ENCODE assay signal across 23 cellular contexts in the genomic region with DNA sequence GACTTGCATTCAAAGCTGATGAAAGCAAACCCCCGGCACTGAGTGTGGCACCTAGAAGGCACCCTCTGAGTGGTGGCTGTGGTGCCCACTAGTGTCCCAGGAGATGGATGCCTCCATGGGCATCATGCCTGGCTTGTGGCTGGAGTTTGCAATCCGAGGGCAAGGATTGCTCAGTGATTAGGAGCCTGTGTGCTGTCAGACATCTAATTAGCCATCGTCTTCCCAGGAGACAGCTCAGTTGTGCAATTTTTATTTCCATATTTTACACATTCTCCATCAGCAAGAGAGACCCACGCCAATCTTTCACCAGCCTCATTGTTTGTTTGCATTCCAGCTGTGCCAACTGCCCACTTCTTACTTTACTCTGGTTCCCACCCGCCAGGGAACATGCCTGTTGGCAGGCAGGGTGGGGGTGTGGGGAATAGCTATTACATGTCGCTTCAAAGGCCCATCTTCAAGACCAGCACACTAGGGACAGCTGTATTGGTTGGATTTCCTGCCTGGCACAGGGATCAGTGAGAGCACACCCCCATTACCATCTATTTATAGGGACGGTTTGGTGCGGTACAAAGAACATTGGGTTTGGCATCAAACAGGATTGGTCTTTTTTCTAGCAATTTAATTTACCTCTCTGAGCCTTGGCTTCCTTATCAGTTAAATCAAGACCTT.
DNase-seq lines count a peak whose midpoint lies in the region; ATAC-seq, FAIRE-seq and TF ChIP-seq lines count a peak whose summit lies in the region.
"Had no signal": no experiment of that assay in that cellular context is flagged by ENCODE, and none has a peak within 500 bp of the region (broad histone marks: within the 10 kb centered on the region; RNA-seq: fewer than 3 reads in every experiment).

No MANE protein-coding gene starts in this region.

- TF ChIP-seq CTCF in astrocyte (IDR thresholded peaks at IDR 0.05; ENCODE audit: insufficient read depth, low read depth, low read length): no peak

- peaks cover 6% of the 10 kb centered on the region for H3K9me3 Mint-ChIP-seq in astrocyte (ENCODE audit: unreplicated experiment)

- peak; percentile 87 for DNase-seq in M059J (ENCODE audit: low read depth)
- no peak for DNase-seq in astrocyte (ENCODE audit: low read depth)
- peak; percentile 11 for DNase-seq in glomerular visceral epithelial cell (ENCODE audit: extremely low spot score)
- no peak for DNase-seq in globus pallidus (ENCODE audit: low spot score)
- no peak for DNase-seq in iPS-NIHi7 (ENCODE audit: extremely low spot score)
- DNase-seq in activated CD4-positive, alpha-beta T cell treated with anti-CD3 and anti-CD28 coated beads, Interleukin-2, amount 50 U/mL, for 1 hour: no peak
- DNase-seq: activated B cell treated with CpG ODN at 0.5 μM for 24 hours; activated CD8-positive, alpha-beta T cell treated with anti-CD3 and anti-CD28 coated beads for 36 hours; activated T-cell treated with anti-CD3 and anti-CD28 coated beads, Interleukin-2, amount 50 U/mL, for 4 hours; DMS53; left ventricle myocardium inferior; NCI-H1048; NCI-H2029; stimulated activated CD4-positive, alpha-beta T cell treated with anti-CD3 and anti-CD28 coated beads, Interleukin-12 subunit alpha, Interleukin-12 subunit beta, amount 100 ng/mL, for 4 hours; stimulated activated CD8-positive, alpha-beta memory T cell treated with anti-CD3 and anti-CD28 coated beads, Interleukin-4, amount 100 ng/mL, for 48 hours; substantia nigra; T-helper 2 cell had no signal

- H3K9me3 ChIP-seq in astrocyte (ENCODE audit: insufficient read depth, low read depth, low read length): no peaks in the 10 kb centered on the region

- peaks cover 9% of the 10 kb centered on the region for H3K4me1 Mint-ChIP-seq in astrocyte (ENCODE audit: low read depth, unreplicated experiment)
- H3K4me1 Mint-ChIP-seq: activated B cell treated with CpG ODN at 0.5 μM for 24 hours had no signal

- FAIRE-seq in astrocyte (lab: Jason Lieb, UNC): peak; percentile 70
- FAIRE-seq: A549, K562 had no signal

- peaks cover 19% of the 10 kb centered on the region for H3K27me3 Mint-ChIP-seq in astrocyte (ENCODE audit: low read depth, unreplicated experiment)

- ATAC-seq in HG02884 (IDR thresholded peaks at IDR 0.05; ENCODE audit: unreplicated experiment): no peak
- ATAC-seq: A549; activated CD8-positive, alpha-beta T cell treated with anti-CD3 and anti-CD28 coated beads for 36 hours; activated naive CD4-positive, alpha-beta T cell treated with anti-CD3 and anti-CD28 coated beads, Interleukin-2, amount 50 U/mL, for 72 hours; activated T-cell treated with anti-CD3 and anti-CD28 coated beads, Interleukin-2, amount 50 U/mL, for 4 hours; K562 had no signal

- no peak overlapping the region for H3K4me3 Mint-ChIP-seq in astrocyte (ENCODE audit: unreplicated experiment)
- H3K4me3 Mint-ChIP-seq: activated B cell treated with CpG ODN at 0.5 μM for 24 hours; activated CD8-positive, alpha-beta T cell treated with anti-CD3 and anti-CD28 coated beads for 36 hours; activated T-cell treated with anti-CD3 and anti-CD28 coated beads, Interleukin-2, amount 50 U/mL, for 4 hours; CD14-positive monocyte had no signal

- H3K4me1 ChIP-seq in ACC112 (ENCODE audit: control insufficient read depth, insufficient read depth, low read length, unreplicated experiment): peaks cover 53% of the 10 kb centered on the region
- peaks cover 17% of the 10 kb centered on the region for H3K4me1 ChIP-seq in astrocyte (ENCODE audit: insufficient read depth, low read length)
- H3K4me1 ChIP-seq: A549 had no signal

- H3K36me3 Mint-ChIP-seq in astrocyte (ENCODE audit: low read depth, unreplicated experiment): peaks cover 2% of the 10 kb centered on the region
- H3K36me3 Mint-ChIP-seq: activated naive CD4-positive, alpha-beta T cell treated with anti-CD3 and anti-CD28 coated beads, Interleukin-2, amount 50 U/mL, for 72 hours; CD14-positive monocyte had no signal

- no peak overlapping the region for H3K9ac ChIP-seq in astrocyte (ENCODE audit: low read length)

- H3K36me3 ChIP-seq in ACC112 (ENCODE audit: insufficient read depth, low read length) (peaks cover 3% of the 10 kb centered on the region; the same call in 1 of the 2 replicates), astrocyte (ENCODE audit: insufficient read depth, low read length) (no peaks in the 10 kb centered on the region)
- H3K36me3 ChIP-seq: left ventricle myocardium inferior had no signal

- peaks cover 56% of the 10 kb centered on the region for H3K79me2 ChIP-seq in ACC112 (ENCODE audit: control insufficient read depth, insufficient read depth, low read length, unreplicated experiment)
- no peaks in the 10 kb centered on the region for H3K79me2 ChIP-seq in astrocyte (ENCODE audit: insufficient read depth, low read length)

- H2AFZ ChIP-seq in ACC112 (ENCODE audit: low read length, unreplicated experiment) (peak overlapping the region; percentile 23), astrocyte (ENCODE audit: low read depth, low read length) (no peak overlapping the region)

- H3K27ac ChIP-seq in ACC112 (ENCODE audit: low read depth, low read length): peak overlapping the region; percentile 76
- no peak overlapping the region for H3K27ac ChIP-seq in astrocyte (ENCODE audit: low read depth, low read length)
- H3K27ac ChIP-seq: A549, left ventricle myocardium inferior had no signal

- H3K4me2 ChIP-seq in astrocyte (ENCODE audit: low read length): peak overlapping the region; percentile 52
- H3K4me2 ChIP-seq: A549 had no signal

- H3K27me3 ChIP-seq in ACC112 (ENCODE audit: insufficient read depth, low read length) (no peaks in the 10 kb centered on the region), astrocyte (ENCODE audit: insufficient read depth, low read length) (peaks cover 3% of the 10 kb centered on the region)

- H3K4me3 ChIP-seq in ACC112 (ENCODE audit: low read depth, low read length) (peak overlapping the region; percentile 50), astrocyte (ENCODE audit: insufficient read depth, low read depth, low read length) (no peak overlapping the region)
- H3K4me3 ChIP-seq: A549, K562, left ventricle myocardium inferior had no signal

- H3K27ac Mint-ChIP-seq in astrocyte (ENCODE audit: unreplicated experiment): no peak overlapping the region
- H3K27ac Mint-ChIP-seq: activated B cell treated with CpG ODN at 0.5 μM for 24 hours; activated CD8-positive, alpha-beta T cell treated with anti-CD3 and anti-CD28 coated beads for 36 hours; activated naive CD4-positive, alpha-beta T cell treated with anti-CD3 and anti-CD28 coated beads, Interleukin-2, amount 50 U/mL, for 72 hours had no signal

- peaks cover 4% of the 10 kb centered on the region for H4K20me1 ChIP-seq in astrocyte (ENCODE audit: insufficient read depth, low read length)

Comparison
In these comparisons a context has a peak if more than half of its experiments do, and no peak if none do; other contexts are left out.
1. DNase-seq: peak in M059J (single experiment) and glomerular visceral epithelial cell (single experiment); none in astrocyte (single experiment), globus pallidus (single experiment), iPS-NIHi7 (single experiment) and activated CD4-positive, alpha-beta T cell treated with anti-CD3 and anti-CD28 coated beads, Interleukin-2, amount 50 U/mL, for 1 hour (single experiment).